ENCODE assay signal across 8 cellular contexts in the genomic region with DNA sequence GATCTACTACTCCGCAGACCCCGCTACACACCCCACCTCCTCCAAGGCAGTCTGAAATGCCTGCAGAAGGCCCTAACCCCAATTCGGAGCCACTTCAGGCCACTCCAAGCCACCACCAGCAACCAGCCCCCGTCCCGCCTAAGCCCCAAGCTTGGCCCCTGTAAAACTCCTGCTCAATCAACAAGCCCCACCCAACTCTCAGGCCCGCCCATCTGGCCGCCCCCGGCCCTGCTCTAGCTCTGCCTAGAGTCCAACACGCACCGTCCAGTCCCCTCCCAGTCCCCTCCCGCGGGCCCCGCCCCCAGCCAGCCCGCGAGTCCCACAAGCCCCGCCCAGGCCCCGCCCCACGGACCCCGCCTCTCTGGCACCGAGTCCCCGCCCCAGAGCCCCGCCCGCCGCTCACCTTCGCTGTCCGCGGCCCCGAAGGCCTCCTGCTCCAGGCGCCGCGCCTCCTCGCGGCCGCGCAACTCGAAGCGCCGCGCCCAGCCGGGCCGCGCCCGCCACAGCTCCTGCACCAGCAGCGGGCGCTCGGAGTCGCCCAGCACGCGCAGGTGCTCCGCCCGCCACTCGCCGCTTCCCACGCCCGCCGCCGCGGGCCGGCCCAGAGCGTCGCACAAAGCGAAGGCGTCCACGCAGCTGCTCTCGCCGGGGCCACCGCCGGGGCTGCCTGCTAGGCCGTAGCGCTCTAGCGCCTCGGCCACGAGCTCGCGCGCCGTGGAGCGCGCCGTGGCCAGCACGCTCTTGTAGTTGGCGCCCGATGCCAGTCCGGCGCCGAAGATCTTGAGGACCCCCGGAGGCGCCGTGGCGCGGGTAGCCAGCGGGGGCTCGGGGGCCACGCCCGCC. TPM values are rescaled to one million over a fixed set of nuclear protein-coding genes. Genes with fewer than 3 reads are reported as not detected.
A peak's percentile ranks its signal among the peaks of the same experiment; 100 is the strongest.
DNase-seq lines count a peak whose midpoint lies in the region; ATAC-seq and TF ChIP-seq lines count a peak whose summit lies in the region.

No MANE protein-coding gene starts in this region.

- TF ChIP-seq RAD21 in IMR-90 (IDR thresholded peaks at IDR 0.05; ENCODE audit: low read length): peak; percentile 44

- H3K4me3 ChIP-seq in BLaER1 treated with 17β-estradiol and CSF1 and Interleukin-3, amounts not matched to agents 10 nM and 100 nM: peak overlapping the region; percentile 67 to 86 (median 82)
- H3K4me3 ChIP-seq in IMR-90 (ENCODE audit: insufficient read depth, low read depth, low read length) (peak overlapping the region; percentile 57), muscle layer of colon (ENCODE audit: low read depth in 1 of 2, low read length in 2 of 2) (peak overlapping the region; percentile 32 to 60)

- TF ChIP-seq POLR2A in IMR-90 (IDR thresholded peaks at IDR 0.05; ENCODE audit: low read depth, low read length): no peak

- 0 out of 2 replicates have a peak overlapping the region, but pooled peaks have one; percentile 21 for H3K14ac ChIP-seq in IMR-90 (replicated peaks; ENCODE audit: low read depth, low read length)

- peak; percentile 88 for ATAC-seq in GM19463 (IDR thresholded peaks at IDR 0.05; ENCODE audit: unreplicated experiment)
- ATAC-seq in IMR-90 (ENCODE audit: low read depth): peak; percentile 96
- ATAC-seq in esophagus mucosa: peak; percentile 85

- intact Hi-C loops in IMR-90 (cut with micrococcal nuclease): no loop called here

- peak overlapping the region; percentile 82 for H2AK9ac ChIP-seq in IMR-90 (replicated peaks; ENCODE audit: low read depth, low read length, poor library complexity)

- H3K4me3 Mint-ChIP-seq in activated T-cell treated with anti-CD3 and anti-CD28 coated beads, Interleukin-2, amount 50 U/mL, for 24 hours: peak overlapping the region; percentile 55

- 3% methylated on average over 40 of the region's 95 CpGs; no CpG with 5 or more reads in 1 of the 2 experiments for WGBS in IMR-90 (ENCODE audit: extremely low coverage in 2 of 2, insufficient read length in 1 of 2), 2 experiments

- peaks cover 0 to 53% (median 24%) of the 10 kb centered on the region in 11 experiments; a peak in 21 of 22 replicates for H3K36me3 ChIP-seq in BLaER1 treated with 17β-estradiol and CSF1 and Interleukin-3, amounts not matched to agents 10 nM and 100 nM
- H3K36me3 ChIP-seq in IMR-90 (ENCODE audit: control insufficient read depth, insufficient read depth, low read length) (no peaks in the 10 kb centered on the region), muscle layer of colon (ENCODE audit: insufficient read depth, low read length) (no peaks in the 10 kb centered on the region)

- peak overlapping the region; percentile 98 to 100 (median 100) for H3K4me2 ChIP-seq in BLaER1 treated with 17β-estradiol and CSF1 and Interleukin-3, amounts not matched to agents 10 nM and 100 nM
- H3K4me2 ChIP-seq in IMR-90 (ENCODE audit: low read depth, low read length): peak overlapping the region; percentile 95

- H3K9me3 ChIP-seq in BLaER1 treated with 17β-estradiol and CSF1 and Interleukin-3, amounts not matched to agents 10 nM and 100 nM (replicated peaks in 1 of 11): no peaks in the 10 kb centered on the region
- H3K9me3 ChIP-seq in IMR-90 (ENCODE audit: control insufficient read depth, insufficient read depth, low read length) (peaks cover 3% of the 10 kb centered on the region), muscle layer of colon (ENCODE audit: low read length) (no peaks in the 10 kb centered on the region)

- peak overlapping the region; percentile 50 for H3K4ac ChIP-seq in IMR-90 (ENCODE audit: low read depth, low read length)

- H3K27me3 Mint-ChIP-seq in activated T-cell treated with anti-CD3 and anti-CD28 coated beads, Interleukin-2, amount 50 U/mL, for 24 hours: peaks cover 20% of the 10 kb centered on the region

- no peak overlapping the region for H2BK15ac ChIP-seq in IMR-90 (ENCODE audit: low read depth, low read length)

- H3K56ac ChIP-seq in IMR-90 (ENCODE audit: extremely low read depth, insufficient read depth, low read length): no peak overlapping the region

- no peak overlapping the region for H2AK5ac ChIP-seq in IMR-90 (ENCODE audit: low read depth, low read length)

- CTCF ChIA-PET in IMR-90 (lab: Yijun Ruan, JAX): interaction anchor here (0.5 kb wide), 1 partner anchor 89 kb away, joined by 3 read pairs; no protein-coding TSS in a partner anchor

- H2BK20ac ChIP-seq in IMR-90 (ENCODE audit: low read depth, low read length): no peak overlapping the region

- DNase-seq in IMR-90: peak; percentile 65
- DNase-seq in OCI-M2 (lab: John Stamatoyannopoulos, UW; ENCODE audit: unreplicated experiment): peak; percentile 76
- DNase-seq in activated T-cell treated with anti-CD3 and anti-CD28 coated beads, Interleukin-2, amount 50 U/mL, for 24 hours: peak; percentile 94
- DNase-seq in stimulated activated CD8-positive, alpha-beta memory T cell treated with anti-CD3 and anti-CD28 coated beads, Interleukin-4, amount 100 ng/mL, for 4 hours (ENCODE audit: low read depth in 2 of 2, low spot score in 1 of 2): peak; percentile 77 to 80

- H3K27ac ChIP-seq in BLaER1 treated with 17β-estradiol and CSF1 and Interleukin-3, amounts not matched to agents 10 nM and 100 nM: peak overlapping the region; percentile 62 to 98 (median 86); a peak in 21 of 22 replicates
- H3K27ac ChIP-seq in IMR-90 (ENCODE audit: insufficient read depth, low read length): no peak overlapping the region; the same call in 1 of the 2 replicates
- no peak overlapping the region for H3K27ac ChIP-seq in muscle layer of colon (ENCODE audit: low read depth, low read length)

- H3K4me1 Mint-ChIP-seq in activated T-cell treated with anti-CD3 and anti-CD28 coated beads, Interleukin-2, amount 50 U/mL, for 24 hours (ENCODE audit: low read depth): peaks cover 10% of the 10 kb centered on the region

- no peaks in the 10 kb centered on the region for H3K27me3 ChIP-seq in BLaER1 treated with 17β-estradiol and CSF1 and Interleukin-3, amounts not matched to agents 10 nM and 100 nM
- H3K27me3 ChIP-seq in IMR-90 (ENCODE audit: control insufficient read depth, insufficient read depth, low read length) (peaks cover 26% of the 10 kb centered on the region), muscle layer of colon (ENCODE audit: control insufficient read depth in 1 of 2, insufficient read depth in 2 of 2, low read length in 2 of 2) (peaks cover 0 to 15% of the 10 kb centered on the region in 2 donors)

- H3K9me3 Mint-ChIP-seq in activated T-cell treated with anti-CD3 and anti-CD28 coated beads, Interleukin-2, amount 50 U/mL, for 24 hours: no peaks in the 10 kb centered on the region

- TF ChIP-seq CTCF in IMR-90 (conservative IDR thresholded peaks at IDR 0.05; ENCODE audit: low read depth, low read length): peak; percentile 44

- dilution Hi-C loops in IMR-90 (cut with HindIII; ENCODE audit: low sequenced_read_pairs, unreplicated experiment): no loop called here

- H4K8ac ChIP-seq in IMR-90 (ENCODE audit: low read depth in 2 of 2, low read length in 2 of 2): peak overlapping the region in 1 of 2 experiments; percentile 82; a peak in 1 of 4 replicates

- in situ Hi-C loops in IMR-90 (cut with MboI; ENCODE audit: low sequenced_read_pairs): no loop called here

- no peaks in the 10 kb centered on the region for H3K79me1 ChIP-seq in IMR-90 (ENCODE audit: low read depth in 1 of 2, low read length in 2 of 2)

- H3K23ac ChIP-seq in IMR-90 (ENCODE audit: low read depth, low read length): no peak overlapping the region

- peaks cover 0 to 22% (median 6%) of the 10 kb centered on the region in 11 experiments; a peak in 8 of 22 replicates for H4K20me1 ChIP-seq in BLaER1 treated with 17β-estradiol and CSF1 and Interleukin-3, amounts not matched to agents 10 nM and 100 nM
- H4K20me1 ChIP-seq in IMR-90 (ENCODE audit: insufficient read depth, low read length): no peaks in the 10 kb centered on the region

- peaks cover 34 to 48% (median 42%) of the 10 kb centered on the region in 10 experiments for H3K4me1 ChIP-seq in BLaER1 treated with 17β-estradiol and CSF1 and Interleukin-3, amounts not matched to agents 10 nM and 100 nM
- H3K4me1 ChIP-seq in IMR-90 (ENCODE audit: control insufficient read depth, insufficient read depth, low read length) (peaks cover 5% of the 10 kb centered on the region), muscle layer of colon (ENCODE audit: insufficient read depth, low read length) (no peaks in the 10 kb centered on the region)

- peak overlapping the region; percentile 90 for H2AFZ ChIP-seq in IMR-90 (replicated peaks; ENCODE audit: low read length, poor library complexity)

- peak overlapping the region; percentile 44 for H3K27ac Mint-ChIP-seq in activated T-cell treated with anti-CD3 and anti-CD28 coated beads, Interleukin-2, amount 50 U/mL, for 24 hours

- no peak overlapping the region for H2BK5ac ChIP-seq in IMR-90 (ENCODE audit: low read depth, low read length, poor library complexity, severe bottlenecking)

- POLR2A ChIA-PET in IMR-90 (lab: Charles Lee; ENCODE audit: unreplicated experiment): no interaction called here

- H4K5ac ChIP-seq in IMR-90 (ENCODE audit: low read depth, low read length): no peak overlapping the region

- H3K36me3 Mint-ChIP-seq in activated T-cell treated with anti-CD3 and anti-CD28 coated beads, Interleukin-2, amount 50 U/mL, for 24 hours (ENCODE audit: low read depth): no peaks in the 10 kb centered on the region

- no TSS peak for BruUV-seq in IMR-90 (replicated peaks; lab: Mats Ljungman, UMichigan)

- peaks cover 3% of the 10 kb centered on the region for H3K9me1 ChIP-seq in IMR-90 (ENCODE audit: insufficient read depth, low read length)

- no peak overlapping the region for H4K91ac ChIP-seq in IMR-90 (ENCODE audit: insufficient read depth, low read depth, low read length)

- no peak overlapping the region for H3K18ac ChIP-seq in IMR-90 (ENCODE audit: low read depth, low read length)

- H2BK120ac ChIP-seq in IMR-90 (ENCODE audit: low read depth, low read length): no peak overlapping the region

- peak overlapping the region; percentile 75 to 98 (median 85) for H3K9ac ChIP-seq in BLaER1 treated with 17β-estradiol and CSF1 and Interleukin-3, amounts not matched to agents 10 nM and 100 nM
- H3K9ac ChIP-seq in IMR-90 (ENCODE audit: low read depth, low read length): no peak overlapping the region; the same call in 1 of the 2 replicates
- H3K9ac ChIP-seq in muscle layer of colon (ENCODE audit: low read length): no peak overlapping the region

RNA-seq across cellular contexts. Expression of a gene that starts 1.6 kb away (rescaled TPM):
- under 0.01 and 0.18 TPM in 2 replicates for total RNA-seq in IMR-90 (2012; rRNA removed)
- polyA plus RNA-seq in IMR-90 (2012; rRNA removed): 0.51 and 0.67 TPM in 2 replicates
- 0.63 and 1.0 TPM in 2 replicates for polyA plus RNA-seq in IMR-90 (2012; cell fraction: cytosol; rRNA removed)
- 0.36 and 0.79 TPM in 2 replicates for polyA plus RNA-seq in IMR-90 (2012; cell fraction: nucleus; rRNA removed; ENCODE audit: low replicate concordance)
- total RNA-seq in esophagus mucosa: 7.3 TPM

RNA-seq across cellular contexts. Expression of a gene that starts 7.9 kb away (rescaled TPM):
- total RNA-seq in IMR-90 (2012; rRNA removed): not detected in 2 replicates
- not detected in 2 replicates for polyA plus RNA-seq in IMR-90 (2012; rRNA removed)
- not detected in 2 replicates for polyA plus RNA-seq in IMR-90 (2012; cell fraction: cytosol; rRNA removed)
- 0.05 and 0.07 TPM in 2 replicates for polyA plus RNA-seq in IMR-90 (2012; cell fraction: nucleus; rRNA removed; ENCODE audit: low replicate concordance)
- 1.3 TPM for total RNA-seq in esophagus mucosa

RNA-seq across cellular contexts. Expression of a gene that starts 13.7 kb away (rescaled TPM):
- total RNA-seq in IMR-90 (2012; rRNA removed) (under 0.01 and 0.18 TPM in 2 replicates), esophagus mucosa (6.1 TPM)
- 0.03 and 0.09 TPM in 2 replicates for polyA plus RNA-seq in IMR-90 (2012; rRNA removed)
- polyA plus RNA-seq in IMR-90 (2012; cell fraction: cytosol; rRNA removed): 0.01 and 0.12 TPM in 2 replicates
- polyA plus RNA-seq in IMR-90 (2012; cell fraction: nucleus; rRNA removed; ENCODE audit: low replicate concordance): 0.02 and 0.04 TPM in 2 replicates

RNA-seq across cellular contexts. Expression of a gene that starts 16.5 kb away (rescaled TPM):
- total RNA-seq in IMR-90 (2012; rRNA removed): not detected in 2 replicates
- not detected in 2 replicates for polyA plus RNA-seq in IMR-90 (2012; rRNA removed)
- polyA plus RNA-seq in IMR-90 (2012; cell fraction: cytosol; rRNA removed): not detected in 2 replicates
- polyA plus RNA-seq in IMR-90 (2012; cell fraction: nucleus; rRNA removed; ENCODE audit: low replicate concordance): not detected in 2 replicates
- total RNA-seq in esophagus mucosa: not detected

RNA-seq across cellular contexts. Expression of a gene that starts 19.3 kb away (rescaled TPM):
- 0.18 and 0.28 TPM in 2 replicates for total RNA-seq in IMR-90 (2012; rRNA removed)
- 1.9 and 2.7 TPM in 2 replicates for polyA plus RNA-seq in IMR-90 (2012; rRNA removed)
- polyA plus RNA-seq in IMR-90 (2012; cell fraction: cytosol; rRNA removed): 2.2 and 3.7 TPM in 2 replicates
- 2.3 and 4.1 TPM in 2 replicates for polyA plus RNA-seq in IMR-90 (2012; cell fraction: nucleus; rRNA removed; ENCODE audit: low replicate concordance)
- total RNA-seq in esophagus mucosa: 0.56 TPM

Comparison
In these comparisons a context has a peak if more than half of its experiments do, and no peak if none do; other contexts are left out.
1. H3K27ac ChIP-seq: peak in BLaER1 treated with 17β-estradiol and CSF1 and Interleukin-3, amounts not matched to agents 10 nM and 100 nM (11 of 11); none in IMR-90 (single experiment) and muscle layer of colon (single experiment).
2. H3K9ac ChIP-seq: peak in BLaER1 treated with 17β-estradiol and CSF1 and Interleukin-3, amounts not matched to agents 10 nM and 100 nM (11 of 11); none in IMR-90 (single experiment) and muscle layer of colon (single experiment).
3. Peak in every context shown above with its lines, with median percentiles within 50 percentile points of each other: H3K4me3 ChIP-seq, ATAC-seq and DNase-seq.